8 cellular contexts compared by ENCODE assay signal in the genomic region with DNA sequence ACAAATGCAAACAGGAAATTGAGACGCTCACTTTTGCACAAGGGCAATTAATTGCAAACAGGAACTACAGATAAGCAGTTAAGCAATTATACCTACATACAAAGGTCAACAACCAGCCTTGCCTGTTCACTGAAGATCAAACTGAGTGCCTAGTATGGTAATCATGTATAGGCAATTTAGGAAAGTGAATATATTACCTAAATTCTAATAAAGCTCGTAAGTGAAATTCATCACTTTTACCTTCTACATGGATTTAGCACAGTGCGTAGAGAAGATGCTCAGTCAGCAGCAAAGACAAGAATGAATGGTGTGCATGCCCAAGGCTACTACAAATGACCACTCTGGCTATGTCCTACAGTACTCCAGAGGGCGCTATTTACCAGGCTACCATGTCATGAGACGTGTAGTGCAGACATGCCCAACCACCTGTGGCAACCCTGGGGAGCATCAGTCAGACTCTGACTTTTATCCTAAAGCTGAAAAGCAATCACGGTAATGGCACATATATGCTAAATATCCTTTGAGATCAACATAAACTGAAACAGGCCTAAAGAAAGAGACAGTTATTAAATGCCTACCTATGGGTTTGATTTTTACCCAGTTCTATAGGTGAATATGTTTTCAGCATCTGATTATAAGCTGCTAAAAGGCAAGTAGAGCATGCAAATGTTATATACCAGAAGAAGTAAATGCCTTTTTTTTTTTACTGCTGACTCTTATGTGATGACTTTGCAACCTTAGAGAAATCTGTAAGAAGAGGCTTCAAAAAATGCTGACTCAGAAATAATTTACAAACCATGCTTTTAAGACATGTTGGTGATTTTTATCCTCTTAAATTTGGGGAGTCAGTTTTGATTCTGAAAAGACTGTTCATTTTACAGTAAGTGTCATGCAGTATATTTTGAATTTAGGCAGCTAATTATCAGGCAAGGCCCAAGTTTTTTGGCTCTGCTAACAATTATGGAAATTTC.
A peak's percentile ranks its signal among the peaks of the same experiment; 100 is the strongest.
DNase-seq lines count a peak whose midpoint lies in the region; ATAC-seq and TF ChIP-seq lines count a peak whose summit lies in the region.

No MANE protein-coding gene starts in this region.

- peak; percentile 94 for TF ChIP-seq CTCF in KMS-11 (conservative IDR thresholded peaks at IDR 0.05; ENCODE audit: low read depth, low read length)
- TF ChIP-seq CTCF in PC-3 (conservative IDR thresholded peaks at IDR 0.05; ENCODE audit: low read depth, low read length) = peak; percentile 79
- peak in 3 of 4 experiments; percentile 42 to 51 (median 49) for TF ChIP-seq CTCF in prostate gland (IDR thresholded peaks at IDR 0.05)

- H3F3A ChIP-seq in PC-3 (ENCODE audit: low read length, unreplicated experiment) = no peaks in the 10 kb centered on the region

- no peaks in the 10 kb centered on the region for H3K27me3 ChIP-seq in KMS-11 (ENCODE audit: insufficient read depth, low read depth)
- no peaks in the 10 kb centered on the region for H3K27me3 ChIP-seq in PC-3 (ENCODE audit: low read length)
- no peaks in the 10 kb centered on the region for H3K27me3 ChIP-seq in prostate gland (replicated peaks; ENCODE audit: insufficient read depth)

- H3K4me2 ChIP-seq in KMS-11 (no peak overlapping the region), PC-3 (ENCODE audit: low read length) (no peak overlapping the region)

- TF ChIP-seq POLR2A in prostate gland (IDR thresholded peaks at IDR 0.05) = no peak

- no peak overlapping the region for H3K27ac Mint-ChIP-seq in activated T-helper 1 cell treated with anti-CD3 and anti-CD28 coated beads, Interleukin-12 subunit alpha, Interleukin-12 subunit beta, Interleukin-2, Interleukin-4 antibody, amounts not matched to agents 30 ng/mL and 10 ng/mL and 1 ng/mL, durations not matched to agents 14 hours and 24 hours and 36 hours

- peaks cover 15% of the 10 kb centered on the region for H3K4me1 ChIP-seq in KMS-11 (ENCODE audit: low read depth, poor library complexity, severe bottlenecking)
- H3K4me1 ChIP-seq in PC-3 (ENCODE audit: insufficient read depth, low read length) = peaks cover 29% of the 10 kb centered on the region
- H3K4me1 ChIP-seq in prostate gland (replicated peaks) = no peaks in the 10 kb centered on the region

- WGBS in prostate gland = 76% methylated on average over 6 of the region's 6 CpGs

- no peaks in the 10 kb centered on the region for H3K9me2 ChIP-seq in PC-3 (replicated peaks; ENCODE audit: low read length)

- BruUV-seq in PC-3 (replicated peaks; lab: Mats Ljungman, UMichigan) = no TSS peak

- H3K4me3 Mint-ChIP-seq in activated T-helper 1 cell treated with anti-CD3 and anti-CD28 coated beads, Interleukin-12 subunit alpha, Interleukin-12 subunit beta, Interleukin-2, Interleukin-4 antibody, amounts not matched to agents 30 ng/mL and 10 ng/mL and 1 ng/mL, durations not matched to agents 14 hours and 24 hours and 36 hours = no peak overlapping the region

- peak; percentile 79 for DNase-seq in ELR (ENCODE audit: low read depth)
- DNase-seq in PC-3 = peak; percentile 83
- peak; percentile 43 for DNase-seq in activated T-helper 1 cell treated with anti-CD3 and anti-CD28 coated beads, Interleukin-12 subunit alpha, Interleukin-12 subunit beta, Interleukin-2, Interleukin-4 antibody, amounts not matched to agents 30 ng/mL and 10 ng/mL and 1 ng/mL, durations not matched to agents 14 hours and 24 hours and 36 hours (ENCODE audit: low spot score)
- DNase-seq in globus pallidus (ENCODE audit: low spot score) = peak; percentile 79
- peak; percentile 18 for DNase-seq in prostate gland (ENCODE audit: low spot score)
- no peak for DNase-seq in KG1 (lab: John Stamatoyannopoulos, UW)

- intact Hi-C loops in PC-3 (cut with micrococcal nuclease) (loop anchor here (5.0 to 10.0 kb wide), 3 partner anchors 265 to 1095 kb away; no protein-coding TSS in a partner anchor), prostate gland (cut with DNase I) (no loop called here)
- intact Hi-C loops in activated T-helper 1 cell treated with anti-CD3 and anti-CD28 coated beads, Interleukin-12 subunit alpha, Interleukin-12 subunit beta, Interleukin-2, Interleukin-4 antibody, amounts not matched to agents 30 ng/mL and 10 ng/mL and 1 ng/mL, durations not matched to agents 14 hours and 24 hours and 36 hours (cut with micrococcal nuclease) = loop anchor here (1.0 to 10.0 kb wide), 6 partner anchors 178 to 835 kb away; partner anchors contain the start of gene PPP3CA

- H2AFZ ChIP-seq in KMS-11 (ENCODE audit: low read depth) (no peak overlapping the region), PC-3 (ENCODE audit: low read length) (no peak overlapping the region)

- no peaks in the 10 kb centered on the region for H3K36me3 Mint-ChIP-seq in activated T-helper 1 cell treated with anti-CD3 and anti-CD28 coated beads, Interleukin-12 subunit alpha, Interleukin-12 subunit beta, Interleukin-2, Interleukin-4 antibody, amounts not matched to agents 30 ng/mL and 10 ng/mL and 1 ng/mL, durations not matched to agents 14 hours and 24 hours and 36 hours (ENCODE audit: low read depth)

- no peak overlapping the region for H3K4me3 ChIP-seq in KMS-11 (IDR thresholded peaks at IDR 0.05; ENCODE audit: insufficient read depth, low read depth, low read length)
- no peak overlapping the region for H3K4me3 ChIP-seq in PC-3 (ENCODE audit: low read length)
- H3K4me3 ChIP-seq in prostate gland = no peak overlapping the region

- H3K27ac ChIP-seq in KMS-11 (no peak overlapping the region), PC-3 (ENCODE audit: low read length) (no peak overlapping the region), prostate gland (no peak overlapping the region)

- H3K4me1 Mint-ChIP-seq in activated T-helper 1 cell treated with anti-CD3 and anti-CD28 coated beads, Interleukin-12 subunit alpha, Interleukin-12 subunit beta, Interleukin-2, Interleukin-4 antibody, amounts not matched to agents 30 ng/mL and 10 ng/mL and 1 ng/mL, durations not matched to agents 14 hours and 24 hours and 36 hours (ENCODE audit: low read depth) = no peaks in the 10 kb centered on the region

- no peaks in the 10 kb centered on the region for H3K79me2 ChIP-seq in KMS-11 (ENCODE audit: insufficient read depth, low read depth)
- H3K79me2 ChIP-seq in PC-3 (ENCODE audit: low read length) = 0 out of 2 replicates have a peak, but pooled peaks cover 8% of the 10 kb centered on the region

- H4K20me1 ChIP-seq in KMS-11 (ENCODE audit: insufficient read depth) (no peaks in the 10 kb centered on the region), PC-3 (ENCODE audit: low read length) (no peaks in the 10 kb centered on the region)

- ATAC-seq in GM21786 (IDR thresholded peaks at IDR 0.05; ENCODE audit: unreplicated experiment) (peak; percentile 100), PC-3 (peak; percentile 78)

- no peaks in the 10 kb centered on the region for H3K9me3 ChIP-seq in PC-3 (ENCODE audit: low read length)
- no peaks in the 10 kb centered on the region for H3K9me3 ChIP-seq in prostate gland

- POLR2A ChIA-PET in PC-3 (lab: Charles Lee; ENCODE audit: unreplicated experiment) = no interaction called here

- H3K9ac ChIP-seq in KMS-11 (no peak overlapping the region), PC-3 (ENCODE audit: low read length) (no peak overlapping the region)

- peaks cover 4% of the 10 kb centered on the region for H3K27me3 Mint-ChIP-seq in activated T-helper 1 cell treated with anti-CD3 and anti-CD28 coated beads, Interleukin-12 subunit alpha, Interleukin-12 subunit beta, Interleukin-2, Interleukin-4 antibody, amounts not matched to agents 30 ng/mL and 10 ng/mL and 1 ng/mL, durations not matched to agents 14 hours and 24 hours and 36 hours (ENCODE audit: insufficient read depth)

- no peaks in the 10 kb centered on the region for H3K36me3 ChIP-seq in KMS-11 (ENCODE audit: insufficient read depth)
- H3K36me3 ChIP-seq in PC-3 (ENCODE audit: low read depth, low read length) = no peaks in the 10 kb centered on the region
- H3K36me3 ChIP-seq in prostate gland = no peaks in the 10 kb centered on the region

- H3K9me3 Mint-ChIP-seq in activated T-helper 1 cell treated with anti-CD3 and anti-CD28 coated beads, Interleukin-12 subunit alpha, Interleukin-12 subunit beta, Interleukin-2, Interleukin-4 antibody, amounts not matched to agents 30 ng/mL and 10 ng/mL and 1 ng/mL, durations not matched to agents 14 hours and 24 hours and 36 hours = no peaks in the 10 kb centered on the region

- CTCF ChIA-PET in PC-3 (lab: Charles Lee) = interaction anchor here (0.6 kb wide), 1 partner anchor 167 kb away, joined by 3 read pairs; no protein-coding TSS in a partner anchor
